In the genomic region with DNA sequence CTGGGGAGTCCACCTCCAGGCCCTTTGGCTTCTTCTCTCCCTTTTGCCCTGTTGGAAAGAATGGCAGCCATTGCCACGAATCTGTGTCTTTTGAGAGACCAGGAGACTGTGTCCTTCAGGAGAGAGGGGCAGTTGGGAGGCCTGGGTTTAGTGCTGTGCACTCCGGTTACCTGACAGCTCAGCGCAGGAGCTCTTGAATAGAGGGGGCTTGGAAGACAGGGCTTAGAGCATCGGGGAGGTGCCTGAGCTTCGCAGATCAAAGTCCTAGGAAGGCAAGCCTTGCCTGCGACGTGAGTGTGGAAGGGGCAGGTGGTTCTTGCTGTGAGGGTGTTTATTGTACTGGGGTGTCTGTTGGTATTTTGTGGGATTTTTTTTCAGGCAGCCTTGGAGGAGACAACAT, we compare ENCODE assay signal across 13 cellular contexts.
"Had no signal": no experiment of that assay in that cellular context is flagged by ENCODE, and none has a peak within 500 bp of the region (broad histone marks: within the 10 kb centered on the region; RNA-seq: fewer than 3 reads in every experiment).

No MANE protein-coding gene starts in this region.

- DNase-seq: activated CD8-positive, alpha-beta memory T cell treated with anti-CD3 and anti-CD28 coated beads for 24 hours; brain microvascular endothelial cell; effector CD4-positive, alpha-beta T cell; foreskin keratinocyte; glutamatergic neuron; kidney glomerular epithelial cell; small intestine; stomach; upper lobe of right lung; WERI-Rb-1 had no signal

- H3K27ac Mint-ChIP-seq: activated naive CD8-positive, alpha-beta T cell had no signal

- H3K9me3 Mint-ChIP-seq: central memory CD8-positive, alpha-beta T cell; nephron had no signal

- H3K27me3 Mint-ChIP-seq: activated naive CD8-positive, alpha-beta T cell; central memory CD8-positive, alpha-beta T cell had no signal

- H3K4me3 Mint-ChIP-seq: activated naive CD8-positive, alpha-beta T cell; central memory CD8-positive, alpha-beta T cell; nephron had no signal
